26 cellular contexts compared by ENCODE assay signal in genomic region chr14:29092121-29092520, GRCh38.
"Had no signal": no experiment of that assay in that cellular context is flagged by ENCODE, and none has a peak within 500 bp of the region (broad histone marks: within the 10 kb centered on the region; RNA-seq: fewer than 3 reads in every experiment).

No MANE protein-coding gene starts in this region.

- H2AFZ ChIP-seq: parathyroid adenoma had no signal

- H3K9me3 Mint-ChIP-seq: type B pancreatic cell had no signal

- DNase-seq: dermis blood vessel endothelial cell; kidney; left cardiac atrium; left lung; mesenchymal stem cell; mucosa of descending colon; naive B cell; stimulated activated CD4-positive, alpha-beta T cell treated with anti-CD3 and anti-CD28 coated beads, Interleukin-12 subunit alpha, Interleukin-12 subunit beta, amount 100 ng/mL, for 4 hours; stimulated activated CD4-positive, alpha-beta T cell treated with anti-CD3 and anti-CD28 coated beads, Interleukin-1b, Interleukin-23, amount 100 ng/mL, for 48 hours; stimulated activated CD4-positive, alpha-beta T cell treated with anti-CD3 and anti-CD28 coated beads, Interleukin-4, amount 100 ng/mL, for 1 hour; stimulated activated CD8-positive, alpha-beta memory T cell treated with anti-CD3 and anti-CD28 coated beads, Interleukin-4, amount 100 ng/mL, for 48 hours; stimulated activated naive CD4-positive, alpha-beta T cell; stimulated activated naive CD8-positive, alpha-beta T cell treated with anti-CD3 and anti-CD28 coated beads, Interleukin-15, amount 100 ng/mL, for 72 hours; testis; tibial artery had no signal

- H3K9ac ChIP-seq: parathyroid adenoma had no signal

- H3K27me3 Mint-ChIP-seq: naive B cell; natural killer cell treated with Interleukin-12 subunit alpha and Interleukin-12 subunit beta and Interleukin-15 and Interleukin-18, amount 100 ng/mL, for 72 hours; stimulated activated naive CD8-positive, alpha-beta T cell treated with anti-CD3 and anti-CD28 coated beads, Interleukin-15, amount 100 ng/mL, for 72 hours; type B pancreatic cell had no signal

- H3K4me3 ChIP-seq: coronary artery, left lung, mucosa of descending colon, prostate gland, right atrium auricular region, smooth muscle cell, testis, tibial artery had no signal

- H3K27ac ChIP-seq: coronary artery, left lung, neutrophil, parathyroid adenoma, prostate gland, right atrium auricular region, testis, tibial artery had no signal

- H3K36me3 Mint-ChIP-seq: mesothelial cell of epicardium, naive B cell, type B pancreatic cell had no signal

- H3K79me2 ChIP-seq: parathyroid adenoma had no signal

- H3K4me2 ChIP-seq: smooth muscle cell had no signal

- H3K9me3 ChIP-seq: neutrophil, prostate gland, right atrium auricular region, testis, tibial artery had no signal

- H3K36me3 ChIP-seq: left lung, neutrophil, prostate gland, right atrium auricular region, tibial artery had no signal

- H3K4me1 ChIP-seq: left lung, parathyroid adenoma, prostate gland, right atrium auricular region, testis, tibial artery had no signal

- H3K27ac Mint-ChIP-seq: mesothelial cell of epicardium; naive B cell; natural killer cell treated with Interleukin-12 subunit alpha and Interleukin-12 subunit beta and Interleukin-15 and Interleukin-18, amount 100 ng/mL, for 72 hours; stimulated activated naive CD8-positive, alpha-beta T cell treated with anti-CD3 and anti-CD28 coated beads, Interleukin-15, amount 100 ng/mL, for 72 hours; type B pancreatic cell had no signal

- H3K4me3 Mint-ChIP-seq: mesothelial cell of epicardium; naive B cell; natural killer cell treated with Interleukin-12 subunit alpha and Interleukin-12 subunit beta and Interleukin-15 and Interleukin-18, amount 100 ng/mL, for 72 hours; neural crest cell; stimulated activated naive CD8-positive, alpha-beta T cell treated with anti-CD3 and anti-CD28 coated beads, Interleukin-15, amount 100 ng/mL, for 72 hours; type B pancreatic cell had no signal

- H3K4me1 Mint-ChIP-seq: mesothelial cell of epicardium; naive B cell; neural crest cell; stimulated activated naive CD8-positive, alpha-beta T cell treated with anti-CD3 and anti-CD28 coated beads, Interleukin-15, amount 100 ng/mL, for 72 hours had no signal

- H3K27me3 ChIP-seq: left lung, neutrophil, right atrium auricular region, testis, tibial artery had no signal

- ATAC-seq: left cardiac atrium; left lung; mucosa of descending colon; natural killer cell treated with Interleukin-12 subunit alpha and Interleukin-12 subunit beta and Interleukin-15 and Interleukin-18, amount 100 ng/mL, for 72 hours; sciatic nerve; stimulated activated naive CD8-positive, alpha-beta T cell treated with anti-CD3 and anti-CD28 coated beads, Interleukin-15, amount 100 ng/mL, for 72 hours had no signal
